ENCODE assay signal across 17 cellular contexts in genomic region chr2:111984213-111984604, GRCh38.
"Had no signal": no experiment of that assay in that cellular context is flagged by ENCODE, and none has a peak within 500 bp of the region (broad histone marks: within the 10 kb centered on the region; RNA-seq: fewer than 3 reads in every experiment).

No MANE protein-coding gene starts in this region.

- H3K9me3 ChIP-seq: left lung, pancreas, sigmoid colon, spleen, thoracic aorta had no signal

- H3K36me3 Mint-ChIP-seq: activated naive CD8-positive, alpha-beta T cell; stimulated activated memory B cell treated with anti-CD40 and anti-IgM and Interleukin-4, amounts not matched to agents 10 μg/mL and 1 μg/mL and 100 μg/mL, for 72 hours had no signal

- H3K4me1 ChIP-seq: left lung, pancreas, sigmoid colon, spleen had no signal

- H3K27ac Mint-ChIP-seq: activated naive CD8-positive, alpha-beta T cell; activated T-helper 1 cell treated with anti-CD3 and anti-CD28 coated beads, Interleukin-12 subunit alpha, Interleukin-12 subunit beta, Interleukin-2, Interleukin-4 antibody, amounts not matched to agents 30 ng/mL and 10 ng/mL and 1 ng/mL, durations not matched to agents 14 hours and 24 hours and 36 hours; dendritic cell treated with granulocyte-macrophage colony-stimulating factor and Interleukin-4, amounts not matched to agents 40 ng/mL and 50 ng/mL, for 4 days; stimulated activated memory B cell treated with anti-CD40 and anti-IgM and Interleukin-4, amounts not matched to agents 10 μg/mL and 1 μg/mL and 100 μg/mL, for 72 hours; T-helper 2 cell treated with Interferon-gamma antibody and Interleukin-4, amounts not matched to agents 5 μg/mL and 100 μg/mL, for 36 hours had no signal

- H3K4me3 ChIP-seq: left lung, pancreas, sigmoid colon, spleen, thoracic aorta had no signal

- H3K9me3 Mint-ChIP-seq: activated T-helper 1 cell treated with anti-CD3 and anti-CD28 coated beads, Interleukin-12 subunit alpha, Interleukin-12 subunit beta, Interleukin-2, Interleukin-4 antibody, amounts not matched to agents 30 ng/mL and 10 ng/mL and 1 ng/mL, durations not matched to agents 14 hours and 24 hours and 36 hours; dendritic cell treated with granulocyte-macrophage colony-stimulating factor and Interleukin-4, amounts not matched to agents 40 ng/mL and 50 ng/mL, for 4 days; T-helper 2 cell treated with Interferon-gamma antibody and Interleukin-4, amounts not matched to agents 5 μg/mL and 100 μg/mL, for 36 hours had no signal

- DNase-seq: activated CD4-positive, alpha-beta T cell treated with anti-CD3 and anti-CD28 coated beads, Interleukin-2, amount 50 U/mL, for 4 hours; activated gamma-delta T cell treated with Interleukin-2 at 50 U/mL for 16 hours; effector memory CD4-positive, alpha-beta T cell; foreskin melanocyte; glutamatergic neuron; kidney; left lung; pancreas; sigmoid colon; spleen; stimulated activated CD4-positive, alpha-beta T cell treated with anti-CD3 and anti-CD28 coated beads, Interleukin-4, amount 100 ng/mL, for 4 hours had no signal

- ATAC-seq: left lung; pancreas; stimulated activated memory B cell treated with anti-CD40 and anti-IgM and Interleukin-4, amounts not matched to agents 10 μg/mL and 1 μg/mL and 100 μg/mL, for 72 hours had no signal

- H3K27ac ChIP-seq: left lung, pancreas, sigmoid colon, spleen, thoracic aorta had no signal

- H3K27me3 ChIP-seq: left lung, pancreas, sigmoid colon, spleen had no signal
